1 cellular context compared by ENCODE assay signal in genomic region chr2:226378733-226379132, GRCh38.
TF ChIP-seq lines count a peak whose summit lies in the region.

No MANE protein-coding gene starts in this region.

TF ChIP-seq in HepG2, 621 proteins besides CTCF, POLR2A, EP300 and RAD21 (continued from another document):
- no peak for TF ChIP-seq PCBP1 (IDR thresholded peaks at IDR 0.05; ENCODE audit: borderline replicate concordance, low read depth, low read length)
- TF ChIP-seq, protein P1, sequence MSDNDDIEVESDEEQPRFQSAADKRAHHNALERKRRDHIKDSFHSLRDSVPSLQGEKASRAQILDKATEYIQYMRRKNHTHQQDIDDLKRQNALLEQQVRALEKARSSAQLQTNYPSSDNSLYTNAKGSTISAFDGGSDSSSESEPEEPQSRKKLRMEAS (IDR thresholded peaks at IDR 0.05) = no peak
- peak; percentile 45; the same call in 1 of the 2 replicates for TF ChIP-seq FOXA3 (CRISPR knock-in tag; IDR thresholded peaks at IDR 0.05)
- no peak for TF ChIP-seq SPEN (CRISPR knock-in tag; IDR thresholded peaks at IDR 0.05; ENCODE audit: low read depth)
- TF ChIP-seq, protein P2, sequence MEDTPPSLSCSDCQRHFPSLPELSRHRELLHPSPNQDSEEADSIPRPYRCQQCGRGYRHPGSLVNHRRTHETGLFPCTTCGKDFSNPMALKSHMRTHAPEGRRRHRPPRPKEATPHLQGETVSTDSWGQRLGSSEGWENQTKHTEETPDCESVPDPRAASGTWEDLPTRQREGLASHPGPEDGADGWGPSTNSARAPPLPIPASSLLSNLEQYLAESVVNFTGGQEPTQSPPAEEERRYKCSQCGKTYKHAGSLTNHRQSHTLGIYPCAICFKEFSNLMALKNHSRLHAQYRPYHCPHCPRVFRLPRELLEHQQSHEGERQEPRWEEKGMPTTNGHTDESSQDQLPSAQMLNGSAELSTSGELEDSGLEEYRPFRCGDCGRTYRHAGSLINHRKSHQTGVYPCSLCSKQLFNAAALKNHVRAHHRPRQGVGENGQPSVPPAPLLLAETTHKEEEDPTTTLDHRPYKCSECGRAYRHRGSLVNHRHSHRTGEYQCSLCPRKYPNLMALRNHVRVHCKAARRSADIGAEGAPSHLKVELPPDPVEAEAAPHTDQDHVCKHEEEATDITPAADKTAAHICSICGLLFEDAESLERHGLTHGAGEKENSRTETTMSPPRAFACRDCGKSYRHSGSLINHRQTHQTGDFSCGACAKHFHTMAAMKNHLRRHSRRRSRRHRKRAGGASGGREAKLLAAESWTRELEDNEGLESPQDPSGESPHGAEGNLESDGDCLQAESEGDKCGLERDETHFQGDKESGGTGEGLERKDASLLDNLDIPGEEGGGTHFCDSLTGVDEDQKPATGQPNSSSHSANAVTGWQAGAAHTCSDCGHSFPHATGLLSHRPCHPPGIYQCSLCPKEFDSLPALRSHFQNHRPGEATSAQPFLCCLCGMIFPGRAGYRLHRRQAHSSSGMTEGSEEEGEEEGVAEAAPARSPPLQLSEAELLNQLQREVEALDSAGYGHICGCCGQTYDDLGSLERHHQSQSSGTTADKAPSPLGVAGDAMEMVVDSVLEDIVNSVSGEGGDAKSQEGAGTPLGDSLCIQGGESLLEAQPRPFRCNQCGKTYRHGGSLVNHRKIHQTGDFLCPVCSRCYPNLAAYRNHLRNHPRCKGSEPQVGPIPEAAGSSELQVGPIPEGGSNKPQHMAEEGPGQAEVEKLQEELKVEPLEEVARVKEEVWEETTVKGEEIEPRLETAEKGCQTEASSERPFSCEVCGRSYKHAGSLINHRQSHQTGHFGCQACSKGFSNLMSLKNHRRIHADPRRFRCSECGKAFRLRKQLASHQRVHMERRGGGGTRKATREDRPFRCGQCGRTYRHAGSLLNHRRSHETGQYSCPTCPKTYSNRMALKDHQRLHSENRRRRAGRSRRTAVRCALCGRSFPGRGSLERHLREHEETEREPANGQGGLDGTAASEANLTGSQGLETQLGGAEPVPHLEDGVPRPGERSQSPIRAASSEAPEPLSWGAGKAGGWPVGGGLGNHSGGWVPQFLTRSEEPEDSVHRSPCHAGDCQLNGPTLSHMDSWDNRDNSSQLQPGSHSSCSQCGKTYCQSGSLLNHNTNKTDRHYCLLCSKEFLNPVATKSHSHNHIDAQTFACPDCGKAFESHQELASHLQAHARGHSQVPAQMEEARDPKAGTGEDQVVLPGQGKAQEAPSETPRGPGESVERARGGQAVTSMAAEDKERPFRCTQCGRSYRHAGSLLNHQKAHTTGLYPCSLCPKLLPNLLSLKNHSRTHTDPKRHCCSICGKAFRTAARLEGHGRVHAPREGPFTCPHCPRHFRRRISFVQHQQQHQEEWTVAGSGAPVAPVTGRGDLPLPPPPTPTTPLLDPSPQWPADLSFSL (CRISPR knock-in tag; IDR thresholded peaks at IDR 0.05) = peak; percentile 72; the same call in 1 of the 2 replicates
- no peak for TF ChIP-seq BRF2 (CRISPR knock-in tag; IDR thresholded peaks at IDR 0.05)
- TF ChIP-seq NAIF1 (CRISPR knock-in tag; IDR thresholded peaks at IDR 0.05; ENCODE audit: borderline replicate concordance) = no peak
- no peak for TF ChIP-seq ARID2 (CRISPR knock-in tag; IDR thresholded peaks at IDR 0.05; ENCODE audit: borderline replicate concordance)
- no peak for TF ChIP-seq ZBTB1 (CRISPR knock-in tag; IDR thresholded peaks at IDR 0.05; ENCODE audit: borderline replicate concordance)
- TF ChIP-seq, protein P3, sequence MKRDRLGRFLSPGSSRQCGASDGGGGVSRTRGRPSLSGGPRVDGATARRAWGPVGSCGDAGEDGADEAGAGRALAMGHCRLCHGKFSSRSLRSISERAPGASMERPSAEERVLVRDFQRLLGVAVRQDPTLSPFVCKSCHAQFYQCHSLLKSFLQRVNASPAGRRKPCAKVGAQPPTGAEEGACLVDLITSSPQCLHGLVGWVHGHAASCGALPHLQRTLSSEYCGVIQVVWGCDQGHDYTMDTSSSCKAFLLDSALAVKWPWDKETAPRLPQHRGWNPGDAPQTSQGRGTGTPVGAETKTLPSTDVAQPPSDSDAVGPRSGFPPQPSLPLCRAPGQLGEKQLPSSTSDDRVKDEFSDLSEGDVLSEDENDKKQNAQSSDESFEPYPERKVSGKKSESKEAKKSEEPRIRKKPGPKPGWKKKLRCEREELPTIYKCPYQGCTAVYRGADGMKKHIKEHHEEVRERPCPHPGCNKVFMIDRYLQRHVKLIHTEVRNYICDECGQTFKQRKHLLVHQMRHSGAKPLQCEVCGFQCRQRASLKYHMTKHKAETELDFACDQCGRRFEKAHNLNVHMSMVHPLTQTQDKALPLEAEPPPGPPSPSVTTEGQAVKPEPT (CRISPR knock-in tag; IDR thresholded peaks at IDR 0.05; ENCODE audit: low read depth) = no peak
- TF ChIP-seq SNAPC4 (CRISPR knock-in tag; IDR thresholded peaks at IDR 0.05) = no peak
- TF ChIP-seq ETS1 (CRISPR knock-in tag; IDR thresholded peaks at IDR 0.05) = no peak
- no peak for TF ChIP-seq MTF1 (CRISPR knock-in tag; IDR thresholded peaks at IDR 0.05)
- TF ChIP-seq EED (CRISPR knock-in tag; IDR thresholded peaks at IDR 0.05) = no peak
- no peak for TF ChIP-seq ZNF33B (CRISPR knock-in tag; IDR thresholded peaks at IDR 0.05)
- TF ChIP-seq FOXP1 (IDR thresholded peaks at IDR 0.05) = no peak
- TF ChIP-seq FOXP1 (CRISPR knock-in tag; IDR thresholded peaks at IDR 0.05) = 0 out of 2 replicates have a peak, but pooled peaks have one; percentile 24
- TF ChIP-seq, protein P4, sequence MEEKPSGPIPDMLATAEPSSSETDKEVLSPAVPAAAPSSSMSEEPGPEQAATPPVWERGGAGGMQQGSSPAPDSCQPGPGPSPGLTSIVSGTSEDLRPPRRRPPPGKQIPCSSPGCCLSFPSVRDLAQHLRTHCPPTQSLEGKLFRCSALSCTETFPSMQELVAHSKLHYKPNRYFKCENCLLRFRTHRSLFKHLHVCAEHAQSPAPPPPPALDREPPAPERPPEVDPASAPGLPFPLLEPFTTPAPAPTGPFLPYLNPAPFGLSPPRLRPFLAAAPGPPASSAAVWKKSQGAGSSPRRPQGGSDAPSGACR (CRISPR knock-in tag; IDR thresholded peaks at IDR 0.05) = no peak
